ENCODE assay signal across 8 cellular contexts in the genomic region with DNA sequence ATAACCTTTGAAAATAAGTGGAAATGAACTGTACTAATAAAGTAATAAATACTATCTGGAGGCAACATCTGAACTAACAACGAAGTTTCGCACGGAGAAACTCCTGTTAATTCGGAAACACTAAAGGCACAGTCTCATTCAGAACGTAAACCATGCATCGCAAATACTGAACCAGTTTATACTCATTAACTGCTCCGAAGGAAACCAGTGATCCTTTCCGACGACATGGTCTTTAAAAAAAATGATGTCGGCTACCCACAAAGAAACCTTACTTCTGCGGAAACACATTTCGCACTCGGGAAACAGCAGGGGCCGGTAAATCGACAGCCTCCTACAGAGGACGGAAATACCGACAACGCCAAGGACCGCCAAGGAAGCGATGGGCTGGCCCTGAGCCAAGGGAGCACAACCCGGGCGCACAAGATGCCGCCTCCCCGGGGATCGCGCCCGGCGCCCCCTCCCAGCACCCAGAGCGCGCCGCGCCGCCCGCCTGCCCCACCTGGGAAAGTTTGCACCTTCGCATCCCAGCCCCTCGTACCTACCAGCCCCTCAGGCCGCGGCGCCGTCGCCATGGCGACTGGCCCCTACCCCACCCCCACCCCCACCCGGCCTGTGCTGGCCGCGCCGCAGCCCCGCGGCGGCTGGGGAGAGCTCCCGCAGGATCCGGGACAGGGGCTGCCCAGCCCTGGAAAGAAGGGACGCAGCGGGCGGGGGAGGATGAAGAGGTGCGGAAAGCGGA. TPM values are rescaled to one million over a fixed set of nuclear protein-coding genes. Genes with fewer than 3 reads are reported as not detected.
A peak's percentile ranks its signal among the peaks of the same experiment; 100 is the strongest.
DNase-seq lines count a peak whose midpoint lies in the region; ATAC-seq and TF ChIP-seq lines count a peak whose summit lies in the region.

No MANE protein-coding gene starts in this region.

- H3K4me1 ChIP-seq in adrenal gland (replicated peaks in 1 of 2) (peaks cover 9 to 28% of the 10 kb centered on the region in 2 donors), right atrium auricular region (peaks cover 0 to 25% of the 10 kb centered on the region in 2 donors), uterus (peaks cover 0 to 15% of the 10 kb centered on the region in 2 donors)

- H3K4me3 Mint-ChIP-seq in T-cell, result peak overlapping the region; percentile 88 to 90 (median 89)

- peak; percentile 43 for DNase-seq in GM10248 (ENCODE audit: extremely low spot score)
- peak; percentile 56 for DNase-seq in NCI-H1092 treated with DMSO at 0.1 percent for 48 hours (lab: John Stamatoyannopoulos, UW)
- DNase-seq in T-cell, result peak; percentile 48 to 75 (median 67)
- DNase-seq in adrenal gland, result peak; percentile 70 to 85 (median 76)
- peak; percentile 66 for DNase-seq in right atrium auricular region (ENCODE audit: low spot score)
- DNase-seq in putamen (ENCODE audit: low spot score), result peak; percentile 53
- peak; percentile 70 to 73 for DNase-seq in uterus

- intact Hi-C loops in adrenal gland (cut with DNase I) (no loop called here), uterus (cut with DNase I; ENCODE audit: low total_unique reads) (no loop called here)

- CTCF ChIA-PET in GM10248 (lab: Yijun Ruan, JAX) (interaction anchor here (0.7 to 1.1 kb wide), 4 partner anchors 10 to 46 kb away, joined by 3 to 4 read pairs (median 3); no protein-coding TSS in a partner anchor), T-cell (lab: Charles Lee) (interaction anchor here in 1 of 2 donors (0.6 to 1.5 kb wide), 3 partner anchors 36 to 355 kb away, joined by 3 to 8 read pairs (median 4); no protein-coding TSS in a partner anchor)

- H3K27ac ChIP-seq in adrenal gland (peak overlapping the region; percentile 87 to 99 (median 91)), right atrium auricular region (peak overlapping the region; percentile 93 to 94), uterus (peak overlapping the region; percentile 98)

- H3K36me3 Mint-ChIP-seq in T-cell, result peaks cover 17% of the 10 kb centered on the region

- H3K27me3 ChIP-seq in adrenal gland (no peaks in the 10 kb centered on the region), right atrium auricular region (no peaks in the 10 kb centered on the region), uterus (no peaks in the 10 kb centered on the region)

- ATAC-seq in HG02642 (IDR thresholded peaks at IDR 0.05; ENCODE audit: poor library complexity, unreplicated experiment) (peak; percentile 54), T-cell (replicated peaks in 1 of 4) (peak; percentile 38 to 43 (median 41))

- peaks cover 46 to 52% (median 49%) of the 10 kb centered on the region in 3 donors for H3K4me1 Mint-ChIP-seq in T-cell

- H3K27ac Mint-ChIP-seq in T-cell, result peak overlapping the region; percentile 83 to 92

- H3K27me3 Mint-ChIP-seq in T-cell, result no peaks in the 10 kb centered on the region

- H3K4me3 ChIP-seq in adrenal gland, result peak overlapping the region; percentile 69 to 100 (median 91)
- peak overlapping the region; percentile 94 to 95 for H3K4me3 ChIP-seq in right atrium auricular region
- H3K4me3 ChIP-seq in uterus, result peak overlapping the region; percentile 70 to 94

- TF ChIP-seq CTCF in GM10248 (IDR thresholded peaks at IDR 0.05; ENCODE audit: control extremely low read depth, extremely low read depth, low read depth, missing control alignments) (no peak), adrenal gland (IDR thresholded peaks at IDR 0.05) (no peak), right atrium auricular region (IDR thresholded peaks at IDR 0.05) (no peak), uterus (IDR thresholded peaks at IDR 0.05) (no peak)

- TF ChIP-seq POLR2A in adrenal gland (IDR thresholded peaks at IDR 0.05) (no peak), uterus (IDR thresholded peaks at IDR 0.05) (no peak)

- H3K9me3 ChIP-seq in adrenal gland (replicated peaks in 1 of 3) (no peaks in the 10 kb centered on the region), right atrium auricular region (no peaks in the 10 kb centered on the region), uterus (no peaks in the 10 kb centered on the region)

- no peaks in the 10 kb centered on the region for H3K36me3 ChIP-seq in adrenal gland (replicated peaks in 1 of 2)
- no peaks in the 10 kb centered on the region for H3K36me3 ChIP-seq in right atrium auricular region
- no peaks in the 10 kb centered on the region for H3K36me3 ChIP-seq in uterus

- WGBS in adrenal gland, 4 donors, result 0% methylated on average over 15 to 56 of the region's 56 CpGs

- POLR2A ChIA-PET in GM10248 (lab: Yijun Ruan, JAX) (interaction anchor here (0.6 to 0.7 kb wide), 3 partner anchors 23 to 150 kb away, joined by 5 to 6 read pairs (median 5); no protein-coding TSS in a partner anchor), T-cell (lab: Charles Lee) (no interaction called here)

- H3K9me3 Mint-ChIP-seq in T-cell, result no peaks in the 10 kb centered on the region

RNA-seq across cellular contexts. Expression of a gene that starts 0.7 kb away (rescaled TPM):
- total RNA-seq in T-cell (100 to 1,000 TPM in 2 of 5 donors, 10 to 100 TPM in 3; 92.3 to 112 (median 96.7) TPM), adrenal gland (100 to 1,000 TPM in 1 of 8 donors, 10 to 100 TPM in 7; 42.5 to 100 (median 62.4) TPM), right atrium auricular region (10 to 100 TPM; 43.0 to 52.5 TPM), uterus (100 to 1,000 TPM in 2 of 4 donors, 10 to 100 TPM in 2; 36.6 to 143 (median 97.3) TPM)
- 10 to 100 TPM; 19.5 to 58.3 (median 21.4) TPM for polyA plus RNA-seq in adrenal gland

RNA-seq across cellular contexts. Expression of a gene that starts 37.6 kb away (rescaled TPM):
- total RNA-seq in T-cell (1,000 to 10,000 TPM; 2,003 to 2,190 (median 2,100) TPM), adrenal gland (1,000 to 10,000 TPM in 2 of 8 donors, 100 to 1,000 TPM in 6; 171 to 1,070 (median 566) TPM), right atrium auricular region (10 to 100 TPM; 51.2 to 95.3 TPM), uterus (1,000 to 10,000 TPM in 1 of 4 donors, 100 to 1,000 TPM in 2, 10 to 100 TPM in 1; 59.1 to 1,328 (median 776) TPM)
- 1,000 to 10,000 TPM; 1,448 to 3,068 (median 1,451) TPM for polyA plus RNA-seq in adrenal gland

RNA-seq across cellular contexts. Expression of a gene that starts 41.7 kb away (rescaled TPM):
- 10 to 100 TPM in 3 of 5 donors, 1 to 10 TPM in 2; 8.3 to 15.4 (median 13.6) TPM for total RNA-seq in T-cell
- 10 to 100 TPM in 6 of 8 donors, 1 to 10 TPM in 2; 5.9 to 26.4 (median 15.3) TPM for total RNA-seq in adrenal gland
- 10 to 100 TPM in 1 of 3 donors, 1 to 10 TPM in 2; 5.8 to 19.6 (median 7.6) TPM for polyA plus RNA-seq in adrenal gland
- total RNA-seq in right atrium auricular region, result 10 to 100 TPM; 10.2 to 16.7 TPM
- 100 to 1,000 TPM in 1 of 4 donors, 10 to 100 TPM in 3; 18.8 to 123 (median 39.7) TPM for total RNA-seq in uterus

RNA-seq across cellular contexts. Expression of a gene that starts 43.7 kb away (rescaled TPM):
- total RNA-seq in T-cell, result 1 to 10 TPM; 1.3 to 4.3 (median 2.2) TPM
- total RNA-seq in adrenal gland, result 10 to 100 TPM; 15.5 to 33.1 (median 28.4) TPM
- 10 to 100 TPM in 1 of 3 donors, 1 to 10 TPM in 2; 6.5 to 18.9 (median 9.9) TPM for polyA plus RNA-seq in adrenal gland
- 10 to 100 TPM in 1 of 2 donors, 1 to 10 TPM in 1; 8.0 to 10.8 TPM for total RNA-seq in right atrium auricular region
- total RNA-seq in uterus, result 10 to 100 TPM in 3 of 4 donors, 1 to 10 TPM in 1; 6.2 to 12.5 (median 10.9) TPM

Comparison
In these comparisons a context has a peak if more than half of its experiments do, and no peak if none do; other contexts are left out.
1. Peak in every context shown above with its lines: DNase-seq, ATAC-seq, H3K4me3 ChIP-seq and H3K27ac ChIP-seq.